15 cellular contexts compared by ENCODE assay signal in the genomic region with DNA sequence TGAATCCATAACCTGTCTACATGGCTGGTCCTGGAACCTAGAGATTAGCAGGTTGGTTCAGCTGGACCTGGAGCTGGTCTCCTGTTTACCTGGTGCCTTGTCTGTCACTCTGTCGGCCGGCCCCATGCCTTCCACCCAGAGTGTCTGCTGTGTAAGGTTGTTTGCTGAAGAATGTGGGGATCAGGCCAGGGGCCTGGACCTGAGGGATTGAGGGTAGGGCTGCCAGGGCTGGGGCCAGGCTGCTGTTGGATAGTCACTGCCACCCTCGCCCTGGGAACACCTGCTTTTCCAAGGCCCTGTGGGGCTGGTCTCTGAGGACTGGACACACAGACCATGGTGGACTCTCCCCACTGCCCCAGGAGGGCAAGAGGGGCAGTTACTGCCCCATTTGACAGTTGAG. TPM values are rescaled to one million over a fixed set of nuclear protein-coding genes. Genes with fewer than 3 reads are reported as not detected.
DNase-seq lines count a peak whose midpoint lies in the region; ATAC-seq, FAIRE-seq and TF ChIP-seq lines count a peak whose summit lies in the region.
"Had no signal": no experiment of that assay in that cellular context is flagged by ENCODE, and none has a peak within 500 bp of the region (broad histone marks: within the 10 kb centered on the region; RNA-seq: fewer than 3 reads in every experiment).

No MANE protein-coding gene starts in this region.

- FAIRE-seq in endothelial cell of umbilical vein (lab: Jason Lieb, UNC): peak; percentile 8
- FAIRE-seq in GM12891 (lab: Jason Lieb, UNC): no peak
- FAIRE-seq: endometrium, TTC549 had no signal

- peak overlapping the region; percentile 77 for H2AK9ac ChIP-seq in IMR-90 (replicated peaks; ENCODE audit: low read depth, low read length, poor library complexity)

- peaks cover 8 to 56% of the 10 kb centered on the region in 2 experiments for H3K79me1 ChIP-seq in IMR-90 (ENCODE audit: low read depth in 1 of 2, low read length in 2 of 2)

- H3F3A ChIP-seq in neural cell (ENCODE audit: insufficient read depth, low read length, poor library complexity, severe bottlenecking): no peaks in the 10 kb centered on the region

- H3K4me1 ChIP-seq in ACC112 (ENCODE audit: control insufficient read depth, insufficient read depth, low read length, unreplicated experiment): peaks cover 13% of the 10 kb centered on the region
- peaks cover 28% of the 10 kb centered on the region for H3K4me1 ChIP-seq in IMR-90 (ENCODE audit: control insufficient read depth, insufficient read depth, low read length)
- peaks cover 39% of the 10 kb centered on the region for H3K4me1 ChIP-seq in endothelial cell of umbilical vein (ENCODE audit: control insufficient read depth, extremely low read depth, insufficient read depth, low read length)

- no CpG with 5 or more reads among the region's 3 CpGs for WGBS in IMR-90 (ENCODE audit: extremely low coverage in 2 of 2, insufficient read length in 1 of 2), 2 experiments

- no peak for ATAC-seq in IMR-90 (ENCODE audit: low read depth)
- no peak for ATAC-seq in HG02588 (IDR thresholded peaks at IDR 0.05; ENCODE audit: unreplicated experiment)

- no peak for TF ChIP-seq RAD21 in IMR-90 (IDR thresholded peaks at IDR 0.05; ENCODE audit: low read length)
- TF ChIP-seq RAD21 in neural cell (conservative IDR thresholded peaks at IDR 0.05): no peak

- in situ Hi-C loops in IMR-90 (cut with MboI; ENCODE audit: low sequenced_read_pairs): no loop called here

- H3K9me1 ChIP-seq in IMR-90 (ENCODE audit: insufficient read depth, low read length): peaks cover 9% of the 10 kb centered on the region
- no peaks in the 10 kb centered on the region for H3K9me1 ChIP-seq in endothelial cell of umbilical vein (replicated peaks; ENCODE audit: control insufficient read depth, extremely low read depth, insufficient read depth, low read length)

- TF ChIP-seq EP300 in neural cell (conservative IDR thresholded peaks at IDR 0.05; ENCODE audit: poor library complexity, severe bottlenecking): no peak

- no peak overlapping the region for H3K18ac ChIP-seq in IMR-90 (ENCODE audit: low read depth, low read length)

- H3K9me3 ChIP-seq in IMR-90 (ENCODE audit: control insufficient read depth, insufficient read depth, low read length): no peaks in the 10 kb centered on the region
- no peaks in the 10 kb centered on the region for H3K9me3 ChIP-seq in endothelial cell of umbilical vein (replicated peaks; ENCODE audit: control insufficient read depth, insufficient read depth, low read length)
- no peaks in the 10 kb centered on the region for H3K9me3 ChIP-seq in neural cell (ENCODE audit: low read length)

- H3K14ac ChIP-seq in IMR-90 (replicated peaks; ENCODE audit: low read depth, low read length): peak overlapping the region; percentile 97

- no peaks in the 10 kb centered on the region for H3K36me3 ChIP-seq in ACC112 (ENCODE audit: insufficient read depth, low read length)
- peaks cover 19% of the 10 kb centered on the region for H3K36me3 ChIP-seq in IMR-90 (ENCODE audit: control insufficient read depth, insufficient read depth, low read length)
- H3K36me3 ChIP-seq in endothelial cell of umbilical vein (ENCODE audit: control insufficient read depth in 2 of 2, extremely low read depth in 1 of 2, insufficient read depth in 2 of 2, low read length in 2 of 2): no peaks in the 10 kb centered on the region
- H3K36me3 ChIP-seq in neural cell (ENCODE audit: insufficient read depth, low read length): no peaks in the 10 kb centered on the region

- dilution Hi-C loops in IMR-90 (cut with HindIII; ENCODE audit: low sequenced_read_pairs, unreplicated experiment) (no loop called here), endothelial cell of umbilical vein (cut with MboI; ENCODE audit: extremely low pct_ligation_motif_present, low sequenced_read_pairs) (loop anchor here (25.0 kb wide), 1 partner anchor 134 kb away; the partner anchor contains the start of gene TRAF7)

- H3K27me3 ChIP-seq in ACC112 (ENCODE audit: insufficient read depth, low read length) (no peaks in the 10 kb centered on the region), IMR-90 (ENCODE audit: control insufficient read depth, insufficient read depth, low read length) (no peaks in the 10 kb centered on the region), endothelial cell of umbilical vein (ENCODE audit: control insufficient read depth in 2 of 2, insufficient read depth in 2 of 2, low read length in 2 of 2) (no peaks in the 10 kb centered on the region), neural cell (ENCODE audit: insufficient read depth, low read depth, low read length) (peaks cover 24% of the 10 kb centered on the region)

- peak overlapping the region; percentile 2; the same call in 1 of the 2 replicates for H4K91ac ChIP-seq in IMR-90 (ENCODE audit: insufficient read depth, low read depth, low read length)

- no peak overlapping the region for H2AFZ ChIP-seq in ACC112 (ENCODE audit: low read length, unreplicated experiment)
- H2AFZ ChIP-seq in IMR-90 (replicated peaks; ENCODE audit: low read length, poor library complexity): peak overlapping the region; percentile 75
- no peak overlapping the region for H2AFZ ChIP-seq in endothelial cell of umbilical vein (ENCODE audit: low read depth, low read length)
- no peak overlapping the region for H2AFZ ChIP-seq in neural cell (ENCODE audit: low read depth, low read length)

- H3K23ac ChIP-seq in IMR-90 (ENCODE audit: low read depth, low read length): peak overlapping the region; percentile 94

- DNase-seq in IMR-90: no peak
- no peak for DNase-seq in endothelial cell of umbilical vein (ENCODE audit: low read depth, low spot score)
- no peak for DNase-seq in T-helper 2 cell
- DNase-seq in pons (ENCODE audit: low spot score): no peak
- DNase-seq in GM12891 (ENCODE audit: insufficient read length, low spot score): no peak
- DNase-seq: activated gamma-delta T cell treated with Interleukin-2 at 50 U/mL for 16 hours; MV-4-11; NK-92 treated with Interleukin-12 subunit alpha and Interleukin-12 subunit beta, amount 100 ng/mL, for 24 hours; stimulated activated naive CD4-positive, alpha-beta T cell treated with Interleukin-2 at 50 U/mL for 16 hours had no signal

- no peak overlapping the region for H4K5ac ChIP-seq in IMR-90 (ENCODE audit: low read depth, low read length)

- no peak overlapping the region for H2BK15ac ChIP-seq in IMR-90 (ENCODE audit: low read depth, low read length)

- H4K8ac ChIP-seq in IMR-90 (ENCODE audit: low read depth in 2 of 2, low read length in 2 of 2): peak overlapping the region in 1 of 2 experiments; percentile 20; a peak in 1 of 4 replicates

- H3K79me2 ChIP-seq in ACC112 (ENCODE audit: control insufficient read depth, insufficient read depth, low read length, unreplicated experiment) (no peaks in the 10 kb centered on the region), endothelial cell of umbilical vein (ENCODE audit: control insufficient read depth, insufficient read depth, low read length) (peaks cover 15% of the 10 kb centered on the region), neural cell (replicated peaks; ENCODE audit: insufficient read depth, low read length) (no peaks in the 10 kb centered on the region)

- BruUV-seq in IMR-90 (replicated peaks; lab: Mats Ljungman, UMichigan): no TSS peak
- BruUV-seq in endothelial cell of umbilical vein (replicated peaks; lab: Mats Ljungman, UMichigan): no TSS peak

- peak overlapping the region; percentile 37; the same call in 1 of the 2 replicates for H2BK120ac ChIP-seq in IMR-90 (ENCODE audit: low read depth, low read length)

- H3K9ac ChIP-seq in IMR-90 (ENCODE audit: low read depth, low read length) (peak overlapping the region; percentile 80), endothelial cell of umbilical vein (replicated peaks; ENCODE audit: extremely low read depth, insufficient read depth, low read length) (no peak overlapping the region), neural cell (ENCODE audit: low read length) (no peak overlapping the region)

- H3K56ac ChIP-seq in IMR-90 (ENCODE audit: extremely low read depth, insufficient read depth, low read length): no peak overlapping the region

- no peaks in the 10 kb centered on the region for H3K9me2 ChIP-seq in neural cell (ENCODE audit: insufficient read depth, low read length)

- peak overlapping the region; percentile 93 for H3K4ac ChIP-seq in IMR-90 (ENCODE audit: low read depth, low read length)

- H3K4me3 ChIP-seq in ACC112 (ENCODE audit: low read depth, low read length) (peak overlapping the region; percentile 21; the same call in 1 of the 2 replicates), IMR-90 (ENCODE audit: insufficient read depth, low read depth, low read length) (peak overlapping the region; percentile 70), endothelial cell of umbilical vein (replicated peaks in 1 of 3; ENCODE audit: insufficient read depth in 1 of 3, low read depth in 1 of 3, low read length in 3 of 3) (peak overlapping the region in 1 of 3 experiments; percentile 20), neural cell (ENCODE audit: low read length) (peak overlapping the region; percentile 63)

- H3K4me2 ChIP-seq in IMR-90 (ENCODE audit: low read depth, low read length): peak overlapping the region; percentile 96
- H3K4me2 ChIP-seq in endothelial cell of umbilical vein (ENCODE audit: insufficient read depth, low read length): peak overlapping the region; percentile 16
- H3K4me2 ChIP-seq in neural cell (ENCODE audit: low read length): no peak overlapping the region

- H2BK20ac ChIP-seq in IMR-90 (ENCODE audit: low read depth, low read length): 0 out of 2 replicates have a peak overlapping the region, but pooled peaks have one; percentile 14

- intact Hi-C loops in IMR-90 (cut with micrococcal nuclease): no loop called here
- intact Hi-C loops in endothelial cell of umbilical vein (cut with micrococcal nuclease): no loop called here

- CTCF ChIA-PET in IMR-90 (lab: Yijun Ruan, JAX): interaction anchor here (1.3 kb wide), 1 partner anchor 24 kb away, joined by 5 read pairs; no protein-coding TSS in a partner anchor
- CTCF ChIA-PET in endothelial cell of umbilical vein (lab: Charles Lee): interaction anchor here (0.9 to 2.0 kb wide), 5 partner anchors 16 to 112 kb away, joined by 3 to 18 read pairs (median 4); partner anchors contain the start of genes NTHL1 and TSC2

- peaks cover 15% of the 10 kb centered on the region for H4K20me1 ChIP-seq in IMR-90 (ENCODE audit: insufficient read depth, low read length)
- H4K20me1 ChIP-seq in endothelial cell of umbilical vein (replicated peaks; ENCODE audit: control insufficient read depth, extremely low read depth, insufficient read depth, low read length): no peaks in the 10 kb centered on the region
- no peaks in the 10 kb centered on the region for H4K20me1 ChIP-seq in neural cell (ENCODE audit: insufficient read depth)

- TF ChIP-seq POLR2A in IMR-90 (IDR thresholded peaks at IDR 0.05; ENCODE audit: low read depth, low read length): no peak
- no peak for TF ChIP-seq POLR2A in endothelial cell of umbilical vein (IDR thresholded peaks at IDR 0.05; ENCODE audit: low read depth, low read length)
- no peak for TF ChIP-seq POLR2A in GM12891 (IDR thresholded peaks at IDR 0.05; ENCODE audit: low read depth, low read length)

- H3K27ac ChIP-seq in ACC112 (ENCODE audit: low read depth, low read length) (no peak overlapping the region), IMR-90 (ENCODE audit: insufficient read depth, low read length) (peak overlapping the region; percentile 31), endothelial cell of umbilical vein (ENCODE audit: insufficient read depth, low read depth, low read length) (no peak overlapping the region), neural cell (ENCODE audit: low read length) (no peak overlapping the region)

- POLR2A ChIA-PET in IMR-90 (lab: Charles Lee; ENCODE audit: unreplicated experiment): no interaction called here
- POLR2A ChIA-PET in endothelial cell of umbilical vein (lab: Charles Lee): interaction anchor here (1.5 kb wide), 1 partner anchor 127 kb away, joined by 6 read pairs; the partner anchor contains the start of gene TRAF7

- no peak for TF ChIP-seq CTCF in IMR-90 (conservative IDR thresholded peaks at IDR 0.05; ENCODE audit: low read depth, low read length)
- no peak for TF ChIP-seq CTCF in endothelial cell of umbilical vein (IDR thresholded peaks at IDR 0.05; ENCODE audit: extremely low read depth in 1 of 2, insufficient read depth in 1 of 2, low read depth in 1 of 2, low read length in 2 of 2)
- no peak for TF ChIP-seq CTCF in neural cell (IDR thresholded peaks at IDR 0.05; ENCODE audit: poor library complexity, severe bottlenecking)

- H2AK5ac ChIP-seq in IMR-90 (ENCODE audit: low read depth, low read length): peak overlapping the region; percentile 99

- peak overlapping the region; percentile 62 for H2BK5ac ChIP-seq in IMR-90 (ENCODE audit: low read depth, low read length, poor library complexity, severe bottlenecking)

RNA-seq across cellular contexts. Expression of gene NHERF2, which starts 1.4 kb away (rescaled TPM):
- total RNA-seq in IMR-90 (2012; rRNA removed) (18.6 and 20.8 TPM in 2 replicates), endothelial cell of umbilical vein (71.2 and 77.7 TPM in 2 replicates)
- polyA plus RNA-seq in IMR-90 (2012; rRNA removed) (77.8 and 96.6 TPM in 2 replicates), endothelial cell of umbilical vein (65.2 and 84.5 TPM in 2 replicates), neural cell (3.4 and 4.1 TPM in 2 replicates)
- 98.1 and 126 TPM in 2 replicates for polyA plus RNA-seq in IMR-90 (2012; cell fraction: cytosol; rRNA removed)
- polyA plus RNA-seq in IMR-90 (2012; cell fraction: nucleus; rRNA removed; ENCODE audit: low replicate concordance): 54.5 and 134 TPM in 2 replicates
- 58.9 and 90.9 TPM in 2 replicates for polyA plus RNA-seq in endothelial cell of umbilical vein (2011; cell fraction: cytosol; rRNA removed)
- 39.6 and 43.1 TPM in 2 replicates for polyA plus RNA-seq in endothelial cell of umbilical vein (2011; cell fraction: nucleus; rRNA removed)
- 52.8 and 76.0 TPM in 2 replicates for polyA plus RNA-seq in endothelial cell of umbilical vein (2012)
- polyA minus RNA-seq in endothelial cell of umbilical vein (15.6 and 18.8 TPM in 2 replicates), neural cell (2.8 and 5.4 TPM in 2 replicates)
- 14.8 TPM for polyA minus RNA-seq in endothelial cell of umbilical vein (2011; cell fraction: cytosol; rRNA and poly(A)+ RNA removed)
- 5.5 and 15.8 TPM in 2 replicates for polyA minus RNA-seq in endothelial cell of umbilical vein (2011; cell fraction: nucleus; rRNA and poly(A)+ RNA removed)
- polyA plus RNA-seq in GM12891 (2012; ENCODE audit: low read depth, missing spikeins): not detected

RNA-seq across cellular contexts. Expression of gene NPW, which starts 8.6 kb away (rescaled TPM):
- total RNA-seq in IMR-90 (2012; rRNA removed): 0.18 TPM in 1 of 2 replicates, not detected in the other
- polyA plus RNA-seq in IMR-90 (2012; rRNA removed): 2.0 and 3.7 TPM in 2 replicates
- polyA plus RNA-seq in IMR-90 (2012; cell fraction: cytosol; rRNA removed): 6.1 and 9.0 TPM in 2 replicates
- polyA plus RNA-seq in IMR-90 (2012; cell fraction: nucleus; rRNA removed; ENCODE audit: low replicate concordance): 2.5 and 7.1 TPM in 2 replicates
- 3.3 and 3.9 TPM in 2 replicates for total RNA-seq in endothelial cell of umbilical vein
- polyA plus RNA-seq in endothelial cell of umbilical vein: 0.84 and 1.8 TPM in 2 replicates
- 0.52 and 1.2 TPM in 2 replicates for polyA plus RNA-seq in endothelial cell of umbilical vein (2011; cell fraction: cytosol; rRNA removed)
- 0.25 and 0.93 TPM in 2 replicates for polyA plus RNA-seq in endothelial cell of umbilical vein (2011; cell fraction: nucleus; rRNA removed)
- 1.4 and 6.4 TPM in 2 replicates for polyA plus RNA-seq in endothelial cell of umbilical vein (2012)
- not detected in 2 replicates for polyA minus RNA-seq in endothelial cell of umbilical vein
- 2.8 TPM for polyA minus RNA-seq in endothelial cell of umbilical vein (2011; cell fraction: cytosol; rRNA and poly(A)+ RNA removed)
- polyA minus RNA-seq in endothelial cell of umbilical vein (2011; cell fraction: nucleus; rRNA and poly(A)+ RNA removed): not detected in 2 replicates
- polyA plus RNA-seq in neural cell: not detected in 2 replicates
- not detected in 2 replicates for polyA minus RNA-seq in neural cell
- 0.28 TPM for polyA plus RNA-seq in GM12891 (2012; ENCODE audit: low read depth, missing spikeins)
- total RNA-seq: kidney epithelial cell had no signal

RNA-seq across cellular contexts. Expression of gene ZNF598, which starts 18.5 kb away (rescaled TPM):
- 3.4 and 4.4 TPM in 2 replicates for total RNA-seq in IMR-90 (2012; rRNA removed)
- polyA plus RNA-seq in IMR-90 (2012; rRNA removed): 36.4 and 40.6 TPM in 2 replicates
- 23.6 and 37.3 TPM in 2 replicates for polyA plus RNA-seq in IMR-90 (2012; cell fraction: cytosol; rRNA removed)
- polyA plus RNA-seq in IMR-90 (2012; cell fraction: nucleus; rRNA removed; ENCODE audit: low replicate concordance): 98.8 and 225 TPM in 2 replicates
- total RNA-seq in endothelial cell of umbilical vein: 60.5 and 67.0 TPM in 2 replicates
- 43.3 TPM in 2 replicates for polyA plus RNA-seq in endothelial cell of umbilical vein
- 32.2 and 43.0 TPM in 2 replicates for polyA plus RNA-seq in endothelial cell of umbilical vein (2011; cell fraction: cytosol; rRNA removed)
- 96.3 and 100.0 TPM in 2 replicates for polyA plus RNA-seq in endothelial cell of umbilical vein (2011; cell fraction: nucleus; rRNA removed)
- polyA plus RNA-seq in endothelial cell of umbilical vein (2012): 25.3 and 32.2 TPM in 2 replicates
- 14.8 and 20.7 TPM in 2 replicates for polyA minus RNA-seq in endothelial cell of umbilical vein
- polyA minus RNA-seq in endothelial cell of umbilical vein (2011; cell fraction: cytosol; rRNA and poly(A)+ RNA removed): 70.3 TPM
- 13.4 and 28.0 TPM in 2 replicates for polyA minus RNA-seq in endothelial cell of umbilical vein (2011; cell fraction: nucleus; rRNA and poly(A)+ RNA removed)
- polyA plus RNA-seq in neural cell: 18.2 and 22.1 TPM in 2 replicates
- polyA minus RNA-seq in neural cell: 15.6 and 26.3 TPM in 2 replicates
- 25.4 TPM for polyA plus RNA-seq in GM12891 (2012; ENCODE audit: low read depth, missing spikeins)

RNA-seq across cellular contexts. Expression of gene NTHL1, which starts 19.5 kb away (rescaled TPM):
- total RNA-seq in IMR-90 (2012; rRNA removed) (22.8 and 28.1 TPM in 2 replicates), endothelial cell of umbilical vein (35.3 and 39.8 TPM in 2 replicates)
- polyA plus RNA-seq in IMR-90 (2012; rRNA removed) (28.0 and 33.3 TPM in 2 replicates), endothelial cell of umbilical vein (65.8 and 77.9 TPM in 2 replicates), neural cell (43.1 and 56.9 TPM in 2 replicates)
- 46.3 and 54.8 TPM in 2 replicates for polyA plus RNA-seq in IMR-90 (2012; cell fraction: cytosol; rRNA removed)
- 20.6 and 53.2 TPM in 2 replicates for polyA plus RNA-seq in IMR-90 (2012; cell fraction: nucleus; rRNA removed; ENCODE audit: low replicate concordance)
- 37.7 and 43.7 TPM in 2 replicates for polyA plus RNA-seq in endothelial cell of umbilical vein (2011; cell fraction: cytosol; rRNA removed)
- polyA plus RNA-seq in endothelial cell of umbilical vein (2011; cell fraction: nucleus; rRNA removed): 25.9 and 27.0 TPM in 2 replicates
- polyA plus RNA-seq in endothelial cell of umbilical vein (2012): 23.6 and 24.8 TPM in 2 replicates
- polyA minus RNA-seq in endothelial cell of umbilical vein (12.8 and 14.7 TPM in 2 replicates), neural cell (13.1 and 23.1 TPM in 2 replicates)
- 38.5 TPM for polyA minus RNA-seq in endothelial cell of umbilical vein (2011; cell fraction: cytosol; rRNA and poly(A)+ RNA removed)
- 3.6 and 5.4 TPM in 2 replicates for polyA minus RNA-seq in endothelial cell of umbilical vein (2011; cell fraction: nucleus; rRNA and poly(A)+ RNA removed)
- 15.1 TPM for polyA plus RNA-seq in GM12891 (2012; ENCODE audit: low read depth, missing spikeins)

RNA-seq across cellular contexts. Expression of gene TSC2, which starts 19.6 kb away (rescaled TPM):
- 22.8 and 31.4 TPM in 2 replicates for total RNA-seq in IMR-90 (2012; rRNA removed)
- 88.6 and 95.9 TPM in 2 replicates for polyA plus RNA-seq in IMR-90 (2012; rRNA removed)
- polyA plus RNA-seq in IMR-90 (2012; cell fraction: cytosol; rRNA removed): 51.7 and 66.3 TPM in 2 replicates
- polyA plus RNA-seq in IMR-90 (2012; cell fraction: nucleus; rRNA removed; ENCODE audit: low replicate concordance): 202 and 503 TPM in 2 replicates
- 144 TPM in 2 replicates for total RNA-seq in endothelial cell of umbilical vein
- 87.9 and 116 TPM in 2 replicates for polyA plus RNA-seq in endothelial cell of umbilical vein
- 57.9 and 64.6 TPM in 2 replicates for polyA plus RNA-seq in endothelial cell of umbilical vein (2011; cell fraction: cytosol; rRNA removed)
- polyA plus RNA-seq in endothelial cell of umbilical vein (2011; cell fraction: nucleus; rRNA removed): 290 and 403 TPM in 2 replicates
- polyA plus RNA-seq in endothelial cell of umbilical vein (2012): 86.6 and 96.4 TPM in 2 replicates
- 130 and 144 TPM in 2 replicates for polyA minus RNA-seq in endothelial cell of umbilical vein
- polyA minus RNA-seq in endothelial cell of umbilical vein (2011; cell fraction: cytosol; rRNA and poly(A)+ RNA removed): 50.8 TPM
- polyA minus RNA-seq in endothelial cell of umbilical vein (2011; cell fraction: nucleus; rRNA and poly(A)+ RNA removed): 109 and 176 TPM in 2 replicates
- 69.2 and 92.8 TPM in 2 replicates for polyA plus RNA-seq in neural cell
- 85.9 and 96.4 TPM in 2 replicates for polyA minus RNA-seq in neural cell
- polyA plus RNA-seq in GM12891 (2012; ENCODE audit: low read depth, missing spikeins): 32.2 TPM
